Comparison of ENCODE assay signal across 1 cellular context in the genomic region with DNA sequence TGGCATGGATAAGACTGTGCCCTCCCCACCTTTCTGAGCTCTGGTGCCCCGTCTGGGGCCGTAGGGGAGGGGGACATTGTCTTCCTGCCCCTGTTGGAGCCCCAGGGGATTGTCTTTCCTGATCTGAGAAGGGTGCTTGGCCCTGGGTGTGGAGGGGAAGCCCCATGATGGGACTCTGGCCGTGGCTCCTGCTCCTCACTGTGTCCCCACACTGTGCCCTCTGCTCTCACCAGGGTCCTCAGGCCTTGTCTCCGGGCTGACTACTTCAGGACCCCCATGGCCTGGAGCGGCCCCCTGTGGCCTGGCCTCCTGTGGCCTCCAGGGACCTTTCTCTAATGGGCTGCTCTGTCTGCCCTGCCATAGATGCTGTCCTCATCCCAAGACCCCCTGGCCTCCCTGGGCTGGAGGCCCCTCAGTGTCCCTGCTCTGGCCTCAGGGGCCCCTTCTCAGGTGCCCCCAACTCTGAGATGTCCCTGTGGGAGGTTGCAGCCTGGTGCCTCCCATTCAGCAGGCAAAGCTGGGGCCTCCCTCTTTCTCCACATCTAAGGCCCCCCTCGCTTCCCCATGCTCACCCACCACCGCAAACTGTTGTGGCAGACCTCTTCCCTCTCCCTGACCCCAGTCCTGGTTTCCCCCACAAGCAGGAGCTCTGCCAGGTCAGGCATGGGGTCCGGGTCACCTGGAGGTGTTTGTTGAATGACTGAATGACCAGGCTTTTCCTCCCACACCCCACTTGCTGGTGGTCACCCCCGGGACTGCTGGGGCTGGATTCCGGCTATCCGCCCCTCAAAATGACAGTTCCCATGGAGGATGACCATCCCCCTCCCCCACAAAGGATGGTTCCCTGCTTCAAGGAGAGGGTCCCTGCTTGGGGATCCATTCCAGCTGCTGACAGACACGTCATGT.
TF ChIP-seq lines count a peak whose summit lies in the region.

No MANE protein-coding gene starts in this region.

TF ChIP-seq in WTC11, 78 proteins besides CTCF, POLR2A, EP300 and RAD21 (continued from another document):
- TF ChIP-seq, protein P1, sequence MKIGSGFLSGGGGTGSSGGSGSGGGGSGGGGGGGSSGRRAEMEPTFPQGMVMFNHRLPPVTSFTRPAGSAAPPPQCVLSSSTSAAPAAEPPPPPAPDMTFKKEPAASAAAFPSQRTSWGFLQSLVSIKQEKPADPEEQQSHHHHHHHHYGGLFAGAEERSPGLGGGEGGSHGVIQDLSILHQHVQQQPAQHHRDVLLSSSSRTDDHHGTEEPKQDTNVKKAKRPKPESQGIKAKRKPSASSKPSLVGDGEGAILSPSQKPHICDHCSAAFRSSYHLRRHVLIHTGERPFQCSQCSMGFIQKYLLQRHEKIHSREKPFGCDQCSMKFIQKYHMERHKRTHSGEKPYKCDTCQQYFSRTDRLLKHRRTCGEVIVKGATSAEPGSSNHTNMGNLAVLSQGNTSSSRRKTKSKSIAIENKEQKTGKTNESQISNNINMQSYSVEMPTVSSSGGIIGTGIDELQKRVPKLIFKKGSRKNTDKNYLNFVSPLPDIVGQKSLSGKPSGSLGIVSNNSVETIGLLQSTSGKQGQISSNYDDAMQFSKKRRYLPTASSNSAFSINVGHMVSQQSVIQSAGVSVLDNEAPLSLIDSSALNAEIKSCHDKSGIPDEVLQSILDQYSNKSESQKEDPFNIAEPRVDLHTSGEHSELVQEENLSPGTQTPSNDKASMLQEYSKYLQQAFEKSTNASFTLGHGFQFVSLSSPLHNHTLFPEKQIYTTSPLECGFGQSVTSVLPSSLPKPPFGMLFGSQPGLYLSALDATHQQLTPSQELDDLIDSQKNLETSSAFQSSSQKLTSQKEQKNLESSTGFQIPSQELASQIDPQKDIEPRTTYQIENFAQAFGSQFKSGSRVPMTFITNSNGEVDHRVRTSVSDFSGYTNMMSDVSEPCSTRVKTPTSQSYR (CRISPR knock-in tag; IDR thresholded peaks at IDR 0.05), result no peak
- TF ChIP-seq, protein P2, sequence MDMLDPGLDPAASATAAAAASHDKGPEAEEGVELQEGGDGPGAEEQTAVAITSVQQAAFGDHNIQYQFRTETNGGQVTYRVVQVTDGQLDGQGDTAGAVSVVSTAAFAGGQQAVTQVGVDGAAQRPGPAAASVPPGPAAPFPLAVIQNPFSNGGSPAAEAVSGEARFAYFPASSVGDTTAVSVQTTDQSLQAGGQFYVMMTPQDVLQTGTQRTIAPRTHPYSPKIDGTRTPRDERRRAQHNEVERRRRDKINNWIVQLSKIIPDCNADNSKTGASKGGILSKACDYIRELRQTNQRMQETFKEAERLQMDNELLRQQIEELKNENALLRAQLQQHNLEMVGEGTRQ (CRISPR knock-in tag; IDR thresholded peaks at IDR 0.05), result no peak
- TF ChIP-seq, protein P3, sequence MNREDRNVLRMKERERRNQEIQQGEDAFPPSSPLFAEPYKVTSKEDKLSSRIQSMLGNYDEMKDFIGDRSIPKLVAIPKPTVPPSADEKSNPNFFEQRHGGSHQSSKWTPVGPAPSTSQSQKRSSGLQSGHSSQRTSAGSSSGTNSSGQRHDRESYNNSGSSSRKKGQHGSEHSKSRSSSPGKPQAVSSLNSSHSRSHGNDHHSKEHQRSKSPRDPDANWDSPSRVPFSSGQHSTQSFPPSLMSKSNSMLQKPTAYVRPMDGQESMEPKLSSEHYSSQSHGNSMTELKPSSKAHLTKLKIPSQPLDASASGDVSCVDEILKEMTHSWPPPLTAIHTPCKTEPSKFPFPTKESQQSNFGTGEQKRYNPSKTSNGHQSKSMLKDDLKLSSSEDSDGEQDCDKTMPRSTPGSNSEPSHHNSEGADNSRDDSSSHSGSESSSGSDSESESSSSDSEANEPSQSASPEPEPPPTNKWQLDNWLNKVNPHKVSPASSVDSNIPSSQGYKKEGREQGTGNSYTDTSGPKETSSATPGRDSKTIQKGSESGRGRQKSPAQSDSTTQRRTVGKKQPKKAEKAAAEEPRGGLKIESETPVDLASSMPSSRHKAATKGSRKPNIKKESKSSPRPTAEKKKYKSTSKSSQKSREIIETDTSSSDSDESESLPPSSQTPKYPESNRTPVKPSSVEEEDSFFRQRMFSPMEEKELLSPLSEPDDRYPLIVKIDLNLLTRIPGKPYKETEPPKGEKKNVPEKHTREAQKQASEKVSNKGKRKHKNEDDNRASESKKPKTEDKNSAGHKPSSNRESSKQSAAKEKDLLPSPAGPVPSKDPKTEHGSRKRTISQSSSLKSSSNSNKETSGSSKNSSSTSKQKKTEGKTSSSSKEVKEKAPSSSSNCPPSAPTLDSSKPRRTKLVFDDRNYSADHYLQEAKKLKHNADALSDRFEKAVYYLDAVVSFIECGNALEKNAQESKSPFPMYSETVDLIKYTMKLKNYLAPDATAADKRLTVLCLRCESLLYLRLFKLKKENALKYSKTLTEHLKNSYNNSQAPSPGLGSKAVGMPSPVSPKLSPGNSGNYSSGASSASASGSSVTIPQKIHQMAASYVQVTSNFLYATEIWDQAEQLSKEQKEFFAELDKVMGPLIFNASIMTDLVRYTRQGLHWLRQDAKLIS (CRISPR knock-in tag; IDR thresholded peaks at IDR 0.05; ENCODE audit: borderline replicate concordance), result no peak
- TF ChIP-seq, protein P4, sequence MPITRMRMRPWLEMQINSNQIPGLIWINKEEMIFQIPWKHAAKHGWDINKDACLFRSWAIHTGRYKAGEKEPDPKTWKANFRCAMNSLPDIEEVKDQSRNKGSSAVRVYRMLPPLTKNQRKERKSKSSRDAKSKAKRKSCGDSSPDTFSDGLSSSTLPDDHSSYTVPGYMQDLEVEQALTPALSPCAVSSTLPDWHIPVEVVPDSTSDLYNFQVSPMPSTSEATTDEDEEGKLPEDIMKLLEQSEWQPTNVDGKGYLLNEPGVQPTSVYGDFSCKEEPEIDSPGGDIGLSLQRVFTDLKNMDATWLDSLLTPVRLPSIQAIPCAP (CRISPR knock-in tag; IDR thresholded peaks at IDR 0.05), result no peak
- TF ChIP-seq, protein P5, sequence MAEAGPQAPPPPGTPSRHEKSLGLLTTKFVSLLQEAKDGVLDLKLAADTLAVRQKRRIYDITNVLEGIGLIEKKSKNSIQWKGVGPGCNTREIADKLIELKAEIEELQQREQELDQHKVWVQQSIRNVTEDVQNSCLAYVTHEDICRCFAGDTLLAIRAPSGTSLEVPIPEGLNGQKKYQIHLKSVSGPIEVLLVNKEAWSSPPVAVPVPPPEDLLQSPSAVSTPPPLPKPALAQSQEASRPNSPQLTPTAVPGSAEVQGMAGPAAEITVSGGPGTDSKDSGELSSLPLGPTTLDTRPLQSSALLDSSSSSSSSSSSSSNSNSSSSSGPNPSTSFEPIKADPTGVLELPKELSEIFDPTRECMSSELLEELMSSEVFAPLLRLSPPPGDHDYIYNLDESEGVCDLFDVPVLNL (CRISPR knock-in tag; IDR thresholded peaks at IDR 0.05; ENCODE audit: borderline replicate concordance, low read depth), result no peak
- no peak for TF ChIP-seq NR3C1 (CRISPR knock-in tag; conservative IDR thresholded peaks at IDR 0.05; ENCODE audit: low read depth)
- TF ChIP-seq CREM (CRISPR knock-in tag; IDR thresholded peaks at IDR 0.05), result no peak
- no peak for TF ChIP-seq ZNF416 (CRISPR knock-in tag; IDR thresholded peaks at IDR 0.05)
- no peak for TF ChIP-seq MYBL2 (CRISPR knock-in tag; IDR thresholded peaks at IDR 0.05)
- TF ChIP-seq GTF2I (CRISPR knock-in tag; conservative IDR thresholded peaks at IDR 0.05), result no peak
- TF ChIP-seq ZBTB21 (CRISPR knock-in tag; IDR thresholded peaks at IDR 0.05; ENCODE audit: borderline replicate concordance), result no peak
- TF ChIP-seq NFYB (CRISPR knock-in tag; conservative IDR thresholded peaks at IDR 0.05; ENCODE audit: low read depth), result no peak
- TF ChIP-seq ZNF219 (CRISPR knock-in tag; IDR thresholded peaks at IDR 0.05; ENCODE audit: borderline replicate concordance), result no peak
